Comparison of ENCODE assay signal across 22 cellular contexts in genomic region chr15:56440226-56440770, GRCh38. TPM values are rescaled to one million over a fixed set of nuclear protein-coding genes. Genes with fewer than 3 reads are reported as not detected.
DNase-seq lines count a peak whose midpoint lies in the region; ATAC-seq, FAIRE-seq and TF ChIP-seq lines count a peak whose summit lies in the region.
"Had no signal": no experiment of that assay in that cellular context is flagged by ENCODE, and none has a peak within 500 bp of the region (broad histone marks: within the 10 kb centered on the region; RNA-seq: fewer than 3 reads in every experiment).

No MANE protein-coding gene starts in this region.

- H3K79me2 ChIP-seq in PC-3 (ENCODE audit: low read length), result no peaks in the 10 kb centered on the region

- no peak overlapping the region for H3K9ac ChIP-seq in PC-3 (ENCODE audit: low read length)
- H3K9ac ChIP-seq: GM23248 had no signal

- BruUV-seq in PC-3 (replicated peaks; lab: Mats Ljungman, UMichigan), result no TSS peak

- no peaks in the 10 kb centered on the region for H3F3A ChIP-seq in PC-3 (ENCODE audit: low read length, unreplicated experiment)

- TF ChIP-seq CTCF in A549 (IDR thresholded peaks at IDR 0.05) (no peak), PC-3 (conservative IDR thresholded peaks at IDR 0.05; ENCODE audit: low read depth, low read length) (no peak), bronchial epithelial cell (IDR thresholded peaks at IDR 0.05; ENCODE audit: insufficient read depth, low read length, severe bottlenecking) (no peak), nephron progenitor cell (IDR thresholded peaks at IDR 0.05) (no peak)

- H3K27ac ChIP-seq in A549 (no peak overlapping the region), PC-3 (ENCODE audit: low read length) (peak overlapping the region; percentile 48)
- H3K27ac ChIP-seq: GM23248 had no signal

- intact Hi-C loops in PC-3 (cut with micrococcal nuclease), result no loop called here

- no peak for TF ChIP-seq EP300 in A549 (IDR thresholded peaks at IDR 0.05)

- TF ChIP-seq POLR2A in A549 (IDR thresholded peaks at IDR 0.05; ENCODE audit: low read length), result no peak

- DNase-seq in A549 (ENCODE audit: low read depth in 1 of 2, low spot score in 1 of 2) (no peak), ELR (ENCODE audit: low read depth) (peak; percentile 23), PC-3 (peak; percentile 93), bronchial epithelial cell (ENCODE audit: low read depth) (peak; percentile 21), GM19238 (ENCODE audit: insufficient read length, low spot score) (no peak), NCI-H2029 (lab: John Stamatoyannopoulos, UW) (no peak), nephron progenitor cell (no peak)
- DNase-seq in natural killer cell treated with Interleukin-12 subunit alpha and Interleukin-12 subunit beta and Interleukin-15 and Interleukin-18, amount 100 ng/mL, for 72 hours (ENCODE audit: low spot score), result no peak
- DNase-seq: 8988T; C1 segment of cervical spinal cord; Calu3; CD4-positive, alpha-beta memory T cell; COR-L47; DMS53; DMS79 treated with DMSO at 0.1 percent for 48 hours; GDM1; GM23248; H7; HCEC 1CT had no signal

- H3K9me3 ChIP-seq in A549 (no peaks in the 10 kb centered on the region), PC-3 (ENCODE audit: low read length) (no peaks in the 10 kb centered on the region)

- no peaks in the 10 kb centered on the region for H3K9me3 Mint-ChIP-seq in natural killer cell treated with Interleukin-12 subunit alpha and Interleukin-12 subunit beta and Interleukin-15 and Interleukin-18, amount 100 ng/mL, for 72 hours
- peaks cover 52% of the 10 kb centered on the region for H3K9me3 Mint-ChIP-seq in nephron progenitor cell

- no peak overlapping the region for H3K4me3 Mint-ChIP-seq in natural killer cell treated with Interleukin-12 subunit alpha and Interleukin-12 subunit beta and Interleukin-15 and Interleukin-18, amount 100 ng/mL, for 72 hours
- H3K4me3 Mint-ChIP-seq in nephron progenitor cell, result no peak overlapping the region
- H3K4me3 Mint-ChIP-seq: CD4-positive, alpha-beta memory T cell had no signal

- ATAC-seq in A549 (no peak), PC-3 (peak; percentile 94)
- no peak for ATAC-seq in natural killer cell treated with Interleukin-12 subunit alpha and Interleukin-12 subunit beta and Interleukin-15 and Interleukin-18, amount 100 ng/mL, for 72 hours

- no peaks in the 10 kb centered on the region for H3K9me2 ChIP-seq in PC-3 (replicated peaks; ENCODE audit: low read length)

- H3K36me3 Mint-ChIP-seq in natural killer cell treated with Interleukin-12 subunit alpha and Interleukin-12 subunit beta and Interleukin-15 and Interleukin-18, amount 100 ng/mL, for 72 hours, result no peaks in the 10 kb centered on the region
- H3K36me3 Mint-ChIP-seq in nephron progenitor cell (ENCODE audit: low read depth), result peaks cover 72% of the 10 kb centered on the region
- H3K36me3 Mint-ChIP-seq: CD4-positive, alpha-beta memory T cell had no signal

- no peaks in the 10 kb centered on the region for H4K20me1 ChIP-seq in PC-3 (ENCODE audit: low read length)

- FAIRE-seq in A549 (lab: Jason Lieb, UNC) (peak; percentile 18), bronchial epithelial cell (lab: Jason Lieb, UNC) (no peak)
- FAIRE-seq: GM12891, GM18507, H1 had no signal

- H3K4me2 ChIP-seq in A549 (no peak overlapping the region), PC-3 (ENCODE audit: low read length) (peak overlapping the region; percentile 37)

- no peaks in the 10 kb centered on the region for H3K4me1 Mint-ChIP-seq in natural killer cell treated with Interleukin-12 subunit alpha and Interleukin-12 subunit beta and Interleukin-15 and Interleukin-18, amount 100 ng/mL, for 72 hours (ENCODE audit: low read depth in 2 of 2)
- no peaks in the 10 kb centered on the region for H3K4me1 Mint-ChIP-seq in nephron progenitor cell
- H3K4me1 Mint-ChIP-seq: CD4-positive, alpha-beta memory T cell had no signal

- H3K27me3 ChIP-seq in PC-3 (ENCODE audit: low read length) (no peaks in the 10 kb centered on the region), bronchial epithelial cell (ENCODE audit: control insufficient read depth, insufficient read depth, low read length) (no peaks in the 10 kb centered on the region)

- H3K36me3 ChIP-seq in PC-3 (ENCODE audit: low read depth, low read length) (peaks cover 6% of the 10 kb centered on the region; the same call in 1 of the 2 replicates), bronchial epithelial cell (ENCODE audit: control insufficient read depth, insufficient read depth, low read length) (no peaks in the 10 kb centered on the region)

- no peak overlapping the region for H2AFZ ChIP-seq in PC-3 (ENCODE audit: low read length)
- H2AFZ ChIP-seq: GM23248 had no signal

- POLR2A ChIA-PET in A549 (lab: Yijun Ruan, JAX) (no interaction called here), PC-3 (lab: Charles Lee; ENCODE audit: unreplicated experiment) (no interaction called here)

- H3K27ac Mint-ChIP-seq in natural killer cell treated with Interleukin-12 subunit alpha and Interleukin-12 subunit beta and Interleukin-15 and Interleukin-18, amount 100 ng/mL, for 72 hours, result no peak overlapping the region
- no peak overlapping the region for H3K27ac Mint-ChIP-seq in nephron progenitor cell
- H3K27ac Mint-ChIP-seq: CD4-positive, alpha-beta memory T cell had no signal

- no peak for TF ChIP-seq RAD21 in A549 (conservative IDR thresholded peaks at IDR 0.05 in 1 of 2, IDR thresholded peaks at IDR 0.05 in 1 of 2)

- WGBS in A549 (ENCODE audit: missing lambda C conversion rate), result 98% methylated on average over 1 of the region's 1 CpG

- H3K27me3 Mint-ChIP-seq in natural killer cell treated with Interleukin-12 subunit alpha and Interleukin-12 subunit beta and Interleukin-15 and Interleukin-18, amount 100 ng/mL, for 72 hours, result peaks cover 0 to 16% of the 10 kb centered on the region in 2 donors
- no peaks in the 10 kb centered on the region for H3K27me3 Mint-ChIP-seq in nephron progenitor cell (ENCODE audit: low read depth, poor library complexity)

- H3K4me3 ChIP-seq in A549 (no peak overlapping the region), PC-3 (ENCODE audit: low read length) (peak overlapping the region; percentile 14; the same call in 1 of the 2 replicates), bronchial epithelial cell (ENCODE audit: low read depth, low read length) (no peak overlapping the region)
- H3K4me3 ChIP-seq: GM23248 had no signal

- CTCF ChIA-PET in A549 (lab: Yijun Ruan, JAX), result interaction anchor here (0.8 to 1.1 kb wide), 4 partner anchors 14 to 195 kb away, joined by 3 to 4 read pairs (median 4); no protein-coding TSS in a partner anchor
- CTCF ChIA-PET in PC-3 (lab: Charles Lee), result interaction anchor here (0.8 kb wide), 1 partner anchor 25 kb away, joined by 3 read pairs; no protein-coding TSS in a partner anchor

- H3K4me1 ChIP-seq in A549 (no peaks in the 10 kb centered on the region), PC-3 (ENCODE audit: insufficient read depth, low read length) (peaks cover 14% of the 10 kb centered on the region)

TF ChIP-seq in A549, 52 proteins besides CTCF, POLR2A, EP300 and RAD21:
- no peak for TF ChIP-seq E2F6 (IDR thresholded peaks at IDR 0.05; ENCODE audit: borderline replicate concordance, low read depth)

RNA-seq across cellular contexts. Expression of gene MNS1, which starts 24.6 kb away (rescaled TPM):
- polyA plus RNA-seq in A549 (2011; rRNA removed), result 2.4 and 4.4 TPM in 2 replicates
- polyA plus RNA-seq in A549 (2012; cell fraction: cytosol; rRNA removed), result 1.2 and 1.6 TPM in 2 replicates
- polyA plus RNA-seq in A549 (2012; cell fraction: nucleus; rRNA removed), result 0.40 and 0.97 TPM in 2 replicates
- 5.2 to 5.8 TPM (median 5.2 TPM) in 3 replicates for polyA plus RNA-seq in A549 (2017; fragmentation: RNase III; extraction: RNeasy Plus Mini Kit Qiagen cat#74134 plus additional on column Dnase treatment)
- 0.19 and 0.21 TPM in 2 replicates for polyA minus RNA-seq in A549 (2011; rRNA and poly(A)+ RNA removed)
- 2.6 and 4.3 TPM in 2 replicates for total RNA-seq in PC-3 (2014; rRNA removed)
- total RNA-seq in bronchial epithelial cell, result not detected in 2 replicates
- total RNA-seq in natural killer cell treated with Interleukin-12 subunit alpha and Interleukin-12 subunit beta and Interleukin-15 and Interleukin-18, amount 100 ng/mL, for 72 hours, result under 1 TPM; 0.26 to 0.47 TPM
- total RNA-seq: CD4-positive, alpha-beta memory T cell; H1 had no signal
- polyA plus RNA-seq: CD4-positive, alpha-beta memory T cell had no signal

Comparison
In these comparisons a context has a peak if more than half of its experiments do, and no peak if none do; other contexts are left out.
1. DNase-seq: peak in ELR (single experiment), PC-3 (single experiment) and bronchial epithelial cell (single experiment); none in A549 (0 of 2), GM19238 (single experiment), NCI-H2029 (single experiment), natural killer cell treated with Interleukin-12 subunit alpha and Interleukin-12 subunit beta and Interleukin-15 and Interleukin-18, amount 100 ng/mL, for 72 hours (single experiment) and nephron progenitor cell (single experiment).